In the genomic region with DNA sequence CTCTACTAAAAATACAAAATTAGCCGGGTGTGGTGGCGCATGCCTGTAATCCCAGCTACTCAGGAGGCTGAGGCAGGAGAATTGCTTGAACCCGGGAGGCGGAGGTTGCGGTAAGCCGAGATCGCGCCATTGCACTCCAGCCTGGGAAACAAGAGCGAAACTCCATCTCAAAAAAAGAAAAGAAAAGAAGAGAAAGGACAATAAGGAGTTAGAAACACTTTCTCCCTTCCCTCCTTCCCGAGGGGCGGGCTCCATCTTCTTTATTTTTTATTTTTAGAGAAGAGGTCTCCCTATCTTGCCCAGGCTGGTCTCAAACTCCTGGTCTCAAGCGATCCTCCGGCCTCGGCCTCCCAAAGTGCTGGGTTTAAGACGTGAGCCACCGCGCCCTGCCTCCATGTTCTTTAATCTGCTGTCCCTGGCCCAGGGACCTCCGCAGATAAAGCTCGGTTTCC, we compare ENCODE assay signal across 8 cellular contexts. TPM values are rescaled to one million over a fixed set of nuclear protein-coding genes. Genes with fewer than 3 reads are reported as not detected.
DNase-seq lines count a peak whose midpoint lies in the region; TF ChIP-seq lines count a peak whose summit lies in the region.
"Not testable (repeated sequence)": the region's sequence is repeated elsewhere in the genome, so short reads cannot be mapped to it uniquely, and the experiment has no call there.

No MANE protein-coding gene starts in this region.

- in situ Hi-C loops in brain microvascular endothelial cell (cut with HindIII; ENCODE audit: low pct_ligation_motif_present, low sequenced_read_pairs), result not testable (repeated sequence)

- not testable (repeated sequence) for H4K20me1 ChIP-seq in DOHH2 (ENCODE audit: control insufficient read depth, insufficient read depth, low read depth, low read length); Karpas-422 (ENCODE audit: insufficient read depth, low read depth, low read length)

- H3K27ac ChIP-seq in DOHH2 (ENCODE audit: low read depth, low read length) (peak overlapping the region; percentile 88), Karpas-422 (ENCODE audit: low read length) (peak overlapping the region; percentile 90), brain microvascular endothelial cell (peak overlapping the region; percentile 99), rectal smooth muscle tissue (ENCODE audit: low read depth, low read length) (peak overlapping the region; percentile 92), urinary bladder (ENCODE audit: low read depth) (peak overlapping the region; percentile 91)
- not testable (repeated sequence) for H3K27ac ChIP-seq in mesendoderm (ENCODE audit: low read depth, low read length)

- H3K23ac ChIP-seq in mesendoderm (ENCODE audit: low read length), result not testable (repeated sequence)

- no CpG with 5 or more reads among the region's 19 CpGs for WGBS in mesendoderm (ENCODE audit: extremely low coverage, insufficient coverage, low lambda C conversion rate)
- WGBS in urinary bladder, result 76% methylated on average over 19 of the region's 19 CpGs

- H3K27ac Mint-ChIP-seq in activated CD4-positive, alpha-beta T cell treated with anti-CD3 and anti-CD28 coated beads, Interleukin-2, amount 10 ng/mL, durations not matched to agents 7 days and 5 days, result peak overlapping the region; percentile 97

- H3K18ac ChIP-seq in mesendoderm (ENCODE audit: low read length), result not testable (repeated sequence)

- CTCF ChIA-PET in activated CD4-positive, alpha-beta T cell treated with anti-CD3 and anti-CD28 coated beads, Interleukin-2, amount 10 ng/mL, durations not matched to agents 7 days and 5 days (lab: Charles Lee), result interaction anchor here (0.7 to 1.9 kb wide), 11 partner anchors 9 to 70 kb away, joined by 3 to 8 read pairs (median 5); a partner anchor contains a TSS

- H3K4me3 ChIP-seq in DOHH2 (ENCODE audit: low read length) (peak overlapping the region; percentile 86), Karpas-422 (ENCODE audit: low read length) (peak overlapping the region; percentile 75), fibroblast of mammary gland (ENCODE audit: control insufficient read depth, low read depth, low read length) (peak overlapping the region; percentile 12), rectal smooth muscle tissue (ENCODE audit: low read length) (peak overlapping the region; percentile 83), urinary bladder (ENCODE audit: low read depth, low read length) (peak overlapping the region; percentile 5)
- H3K4me3 ChIP-seq in brain microvascular endothelial cell (ENCODE audit: low read depth, low read length); mesendoderm (ENCODE audit: low read length): not testable (repeated sequence)

- H3K36me3 ChIP-seq in DOHH2 (ENCODE audit: control insufficient read depth, low read length); Karpas-422 (ENCODE audit: insufficient read depth, low read length); brain microvascular endothelial cell (replicated peaks); mesendoderm (ENCODE audit: control insufficient read depth, insufficient read depth, low read length); rectal smooth muscle tissue (ENCODE audit: control insufficient read depth, insufficient read depth, low read length); urinary bladder (ENCODE audit: insufficient read depth): not testable (repeated sequence)

- H4K8ac ChIP-seq in mesendoderm (ENCODE audit: low read depth, low read length), result not testable (repeated sequence)

- POLR2A ChIA-PET in activated CD4-positive, alpha-beta T cell treated with anti-CD3 and anti-CD28 coated beads, Interleukin-2, amount 10 ng/mL, durations not matched to agents 7 days and 5 days (lab: Charles Lee), result interaction anchor here (0.6 to 1.5 kb wide), 13 partner anchors 19 to 81 kb away, joined by 3 to 15 read pairs (median 5); a partner anchor contains a TSS

- H3K79me2 ChIP-seq in DOHH2 (ENCODE audit: control insufficient read depth, low read length); Karpas-422 (ENCODE audit: low read length); mesendoderm (ENCODE audit: control insufficient read depth, insufficient read depth, low read length): not testable (repeated sequence)

- H3K9me3 ChIP-seq in DOHH2 (ENCODE audit: control insufficient read depth, insufficient read depth, low read length); Karpas-422 (ENCODE audit: low read length): not testable (repeated sequence)

- H3K9me2 ChIP-seq in DOHH2 (replicated peaks; ENCODE audit: control insufficient read depth, low read length); Karpas-422 (replicated peaks; ENCODE audit: insufficient read depth, low read length): not testable (repeated sequence)

- not testable (repeated sequence) for H2BK15ac ChIP-seq in mesendoderm (replicated peaks; ENCODE audit: low read depth)

- not testable (repeated sequence) for H2AFZ ChIP-seq in Karpas-422 (ENCODE audit: low read length)

- not testable (repeated sequence) for H3K36me3 Mint-ChIP-seq in activated CD4-positive, alpha-beta T cell treated with anti-CD3 and anti-CD28 coated beads, Interleukin-2, amount 10 ng/mL, durations not matched to agents 7 days and 5 days (ENCODE audit: low read depth)

- TF ChIP-seq CTCF in DOHH2 (IDR thresholded peaks at IDR 0.05; ENCODE audit: low read depth, low read length, poor library complexity, severe bottlenecking); brain microvascular endothelial cell (IDR thresholded peaks at IDR 0.05; ENCODE audit: low read depth, low read length, missing control alignments); fibroblast of mammary gland (conservative IDR thresholded peaks at IDR 0.05; ENCODE audit: control insufficient read depth, insufficient read depth, low read depth, low read length): not testable (repeated sequence)

- not testable (repeated sequence) for H3K4ac ChIP-seq in mesendoderm (ENCODE audit: low read depth, low read length)

- H3K4me1 ChIP-seq in DOHH2 (ENCODE audit: control insufficient read depth, low read length) (peaks cover 64% of the 10 kb centered on the region), Karpas-422 (ENCODE audit: low read length) (peaks cover 29% of the 10 kb centered on the region), rectal smooth muscle tissue (ENCODE audit: control insufficient read depth, insufficient read depth, low read length) (peaks cover 12% of the 10 kb centered on the region)
- H3K4me1 ChIP-seq in mesendoderm (ENCODE audit: control insufficient read depth, low read depth, low read length); urinary bladder (ENCODE audit: insufficient read depth): not testable (repeated sequence)

- H3K9me3 Mint-ChIP-seq in activated CD4-positive, alpha-beta T cell treated with anti-CD3 and anti-CD28 coated beads, Interleukin-2, amount 10 ng/mL, durations not matched to agents 7 days and 5 days, result not testable (repeated sequence)

- H3K9ac ChIP-seq in Karpas-422 (ENCODE audit: low read length) (peak overlapping the region; percentile 76), mesendoderm (ENCODE audit: low read length) (peak overlapping the region; percentile 21)
- not testable (repeated sequence) for H3K9ac ChIP-seq in rectal smooth muscle tissue (ENCODE audit: low read length)

- H3K56ac ChIP-seq in mesendoderm (ENCODE audit: low read length), result peak overlapping the region; percentile 86

- not testable (repeated sequence) for H4K5ac ChIP-seq in mesendoderm (ENCODE audit: low read length)

- H3K27me3 Mint-ChIP-seq in activated CD4-positive, alpha-beta T cell treated with anti-CD3 and anti-CD28 coated beads, Interleukin-2, amount 10 ng/mL, durations not matched to agents 7 days and 5 days, result not testable (repeated sequence)

- H3K4me2 ChIP-seq in DOHH2 (ENCODE audit: low read length), result peak overlapping the region; percentile 95
- peak overlapping the region; percentile 79 for H3K4me2 ChIP-seq in Karpas-422 (ENCODE audit: low read depth, low read length, poor library complexity, severe bottlenecking)
- peak overlapping the region; percentile 58 for H3K4me2 ChIP-seq in mesendoderm (ENCODE audit: low read length)

- H2BK5ac ChIP-seq in mesendoderm (ENCODE audit: low read length), result not testable (repeated sequence)

- H3K27me3 ChIP-seq in DOHH2 (ENCODE audit: control insufficient read depth, low read length); Karpas-422 (ENCODE audit: low read length); brain microvascular endothelial cell (replicated peaks); mesendoderm (ENCODE audit: insufficient read depth, low read length, poor library complexity); rectal smooth muscle tissue (ENCODE audit: control insufficient read depth, insufficient read depth, low read length): not testable (repeated sequence)

- peak overlapping the region; percentile 82 for H3K4me3 Mint-ChIP-seq in activated CD4-positive, alpha-beta T cell treated with anti-CD3 and anti-CD28 coated beads, Interleukin-2, amount 10 ng/mL, durations not matched to agents 7 days and 5 days

- not testable (repeated sequence) for H2AK5ac ChIP-seq in mesendoderm (ENCODE audit: low read length)

- peaks cover 80% of the 10 kb centered on the region for H3K4me1 Mint-ChIP-seq in activated CD4-positive, alpha-beta T cell treated with anti-CD3 and anti-CD28 coated beads, Interleukin-2, amount 10 ng/mL, durations not matched to agents 7 days and 5 days

- peaks cover 20% of the 10 kb centered on the region; the same call in 1 of the 2 replicates for H3F3A ChIP-seq in DOHH2 (ENCODE audit: control insufficient read depth, insufficient read depth)

- H2BK120ac ChIP-seq in mesendoderm (ENCODE audit: low read depth, low read length), result not testable (repeated sequence)

- DNase-seq in Karpas-422; activated CD4-positive, alpha-beta T cell treated with anti-CD3 and anti-CD28 coated beads, Interleukin-2, amount 10 ng/mL, durations not matched to agents 7 days and 5 days; brain microvascular endothelial cell; fibroblast of mammary gland (ENCODE audit: low read depth); mesendoderm: not testable (repeated sequence)

- not testable (repeated sequence) for H3K79me1 ChIP-seq in mesendoderm (ENCODE audit: low read length)

RNA-seq across cellular contexts. Expression of a gene that starts 23.1 kb away (rescaled TPM):
- 331 and 583 TPM in 2 replicates for total RNA-seq in Karpas-422 (2014; rRNA removed; shearing (Covaris generic); ENCODE audit: low replicate concordance)
- 100 to 1,000 TPM; 166 to 189 TPM for total RNA-seq in activated CD4-positive, alpha-beta T cell treated with anti-CD3 and anti-CD28 coated beads, Interleukin-2, amount 10 ng/mL, durations not matched to agents 7 days and 5 days
- polyA plus RNA-seq in mesendoderm (2013, experiment 1 of 2), result 13.6 TPM
- polyA plus RNA-seq in mesendoderm (2013, experiment 2 of 2), result 13.8 TPM
- 137 TPM for total RNA-seq in urinary bladder
- polyA plus RNA-seq in urinary bladder, result 277 TPM

RNA-seq across cellular contexts. Expression of a gene that starts 57.9 kb away (rescaled TPM):
- 36.1 and 37.4 TPM in 2 replicates for total RNA-seq in Karpas-422 (2014; rRNA removed; shearing (Covaris generic); ENCODE audit: low replicate concordance)
- total RNA-seq in activated CD4-positive, alpha-beta T cell treated with anti-CD3 and anti-CD28 coated beads, Interleukin-2, amount 10 ng/mL, durations not matched to agents 7 days and 5 days, result 10 to 100 TPM; 31.8 to 34.5 TPM
- polyA plus RNA-seq in mesendoderm (2013, experiment 1 of 2), result 15.4 TPM
- 15.1 TPM for polyA plus RNA-seq in mesendoderm (2013, experiment 2 of 2)
- 21.9 TPM for total RNA-seq in urinary bladder
- polyA plus RNA-seq in urinary bladder, result 26.7 TPM
